ENCODE assay signal across 30 cellular contexts in genomic region chr15:84829428-84829827, GRCh38. TPM values are rescaled to one million over a fixed set of nuclear protein-coding genes. Genes with fewer than 3 reads are reported as not detected.
"Had no signal": no experiment of that assay in that cellular context is flagged by ENCODE, and none has a peak within 500 bp of the region (broad histone marks: within the 10 kb centered on the region; RNA-seq: fewer than 3 reads in every experiment).

No MANE protein-coding gene starts in this region.

- H3K27me3 ChIP-seq: breast epithelium, esophagus squamous epithelium, spleen, tibial nerve had no signal

- H3K4me3 ChIP-seq: breast epithelium, esophagus squamous epithelium, lung, spleen, tibial nerve had no signal

- ATAC-seq: activated CD8-positive, alpha-beta memory T cell treated with anti-CD3 and anti-CD28 coated beads, Interleukin-2, amount 10 ng/mL, durations not matched to agents 7 days and 5 days; activated CD8-positive, alpha-beta T cell treated with anti-CD3 and anti-CD28 coated beads for 36 hours; activated naive CD4-positive, alpha-beta T cell treated with anti-CD3 and anti-CD28 coated beads, Interleukin-2, amount 50 U/mL, for 72 hours; activated T-cell treated with anti-CD3 and anti-CD28 coated beads, Interleukin-2, amount 50 U/mL, for 72 hours; left lobe of liver; natural killer cell; T-cell had no signal

- H3K9me3 ChIP-seq: breast epithelium, esophagus squamous epithelium, spleen, tibial nerve had no signal

- H3K4me1 ChIP-seq: breast epithelium had no signal

- H3K27ac ChIP-seq: breast epithelium, epithelial cell of prostate, esophagus squamous epithelium, spleen had no signal

- DNase-seq: activated B cell treated with CpG ODN at 0.5 μM for 24 hours; activated CD4-positive, alpha-beta T cell treated with anti-CD3 and anti-CD28 coated beads, Interleukin-2, amount 50 U/mL, for 1 hour; activated CD8-positive, alpha-beta memory T cell treated with anti-CD3 and anti-CD28 coated beads, Interleukin-2, amount 10 ng/mL, durations not matched to agents 7 days and 5 days; activated CD8-positive, alpha-beta T cell treated with anti-CD3 and anti-CD28 coated beads for 36 hours; activated naive CD4-positive, alpha-beta T cell; activated T-cell treated with anti-CD3 and anti-CD28 coated beads for 4 hours; activated T-cell treated with anti-CD3 and anti-CD28 coated beads, Interleukin-2, amount 50 U/mL, for 72 hours; dermis blood vessel endothelial cell; effector CD4-positive, alpha-beta T cell; esophagus squamous epithelium; glutamatergic neuron; hippocampal formation; kidney; mesendoderm; natural killer cell; posterior cingulate gyrus; retina; spleen; stimulated activated naive CD4-positive, alpha-beta T cell; T-cell had no signal

- H3K36me3 ChIP-seq: breast epithelium, esophagus squamous epithelium, spleen, tibial nerve had no signal

RNA-seq across cellular contexts. Expression of gene SLC28A1, which starts 55.0 kb away (rescaled TPM):
- total RNA-seq: activated B cell treated with CpG ODN at 0.5 μM for 24 hours; activated CD8-positive, alpha-beta memory T cell treated with anti-CD3 and anti-CD28 coated beads, Interleukin-2, amount 10 ng/mL, durations not matched to agents 7 days and 5 days; activated CD8-positive, alpha-beta T cell treated with anti-CD3 and anti-CD28 coated beads for 36 hours; activated T-cell treated with anti-CD3 and anti-CD28 coated beads, Interleukin-2, amount 50 U/mL, for 72 hours; dermis blood vessel endothelial cell; esophagus squamous epithelium; frontal cortex; mononuclear cell; natural killer cell; osteoblast; T-cell; temporal lobe had no signal
- polyA plus RNA-seq: lung had no signal
